ENCODE assay signal across 8 cellular contexts in genomic region chr7:149854611-149855367, GRCh38. TPM values are rescaled to one million over a fixed set of nuclear protein-coding genes. Genes with fewer than 3 reads are reported as not detected.
DNase-seq lines count a peak whose midpoint lies in the region; ATAC-seq, FAIRE-seq and TF ChIP-seq lines count a peak whose summit lies in the region.

No MANE protein-coding gene starts in this region.

- intact Hi-C loops in sciatic nerve (cut with DNase I), result no loop called here

- H2AFZ ChIP-seq in Karpas-422 (ENCODE audit: low read length), result no peak overlapping the region

- no peaks in the 10 kb centered on the region for H3K36me3 ChIP-seq in Karpas-422 (ENCODE audit: insufficient read depth, low read length)

- H3K4me3 ChIP-seq in foreskin fibroblast (ENCODE audit: low read depth in 1 of 2, low read length in 2 of 2), result no peak overlapping the region
- no peak overlapping the region for H3K4me3 ChIP-seq in Karpas-422 (ENCODE audit: low read length)

- in situ Hi-C loops in SK-MEL-5 (cut with HindIII; ENCODE audit: low pct_unique_long_range_greater_than_20kb, low sequenced_read_pairs), result no loop called here

- H3K9ac ChIP-seq in Karpas-422 (ENCODE audit: low read length), result no peak overlapping the region

- H3K9me2 ChIP-seq in Karpas-422 (replicated peaks; ENCODE audit: insufficient read depth, low read length), result no peaks in the 10 kb centered on the region

- H3K4me1 ChIP-seq in Karpas-422 (ENCODE audit: low read length), result no peaks in the 10 kb centered on the region

- no peaks in the 10 kb centered on the region for H3K27me3 ChIP-seq in Karpas-422 (ENCODE audit: low read length)

- ATAC-seq in sciatic nerve, result peak; percentile 80
- ATAC-seq in HG02610 (IDR thresholded peaks at IDR 0.05; ENCODE audit: unreplicated experiment), result no peak

- no peak for FAIRE-seq in GM19239 (lab: Jason Lieb, UNC)

- no peak overlapping the region for H3K4me2 ChIP-seq in Karpas-422 (ENCODE audit: low read depth, low read length, poor library complexity, severe bottlenecking)

- no peaks in the 10 kb centered on the region for H3K9me3 ChIP-seq in Karpas-422 (ENCODE audit: low read length)

- no peaks in the 10 kb centered on the region for H3K79me2 ChIP-seq in Karpas-422 (ENCODE audit: low read length)

- no peak for TF ChIP-seq CTCF in foreskin fibroblast (IDR thresholded peaks at IDR 0.05; ENCODE audit: low read depth, low read length)

- DNase-seq in D341Med (ENCODE audit: low spot score), result peak; percentile 87
- peak; percentile 82 for DNase-seq in M059J (ENCODE audit: low read depth)
- peak; percentile 71 for DNase-seq in SK-MEL-5 (ENCODE audit: low read depth, low spot score)
- DNase-seq in foreskin fibroblast, result peak; percentile 48 to 84
- DNase-seq in sciatic nerve (ENCODE audit: low spot score), result peak; percentile 64
- no peak for DNase-seq in Karpas-422
- DNase-seq in GM19239 (ENCODE audit: insufficient read length, low spot score), result no peak

- no peaks in the 10 kb centered on the region for H4K20me1 ChIP-seq in Karpas-422 (ENCODE audit: insufficient read depth, low read depth, low read length)

- no peak overlapping the region for H3K27ac ChIP-seq in Karpas-422 (ENCODE audit: low read length)

RNA-seq across cellular contexts. Expression of gene ZNF862, which starts 16.6 kb away (rescaled TPM):
- total RNA-seq in M059J (2014; rRNA removed; shearing (Covaris generic)), result 5.0 and 6.4 TPM in 2 replicates
- 3.8 and 6.0 TPM in 2 replicates for total RNA-seq in SK-MEL-5 (2014; rRNA removed; shearing (Covaris generic))
- 3.9 and 4.0 TPM in 2 replicates for polyA plus RNA-seq in SK-MEL-5 (2015; cell fraction: cytosol; rRNA removed)
- 79.5 and 83.2 TPM in 2 replicates for polyA plus RNA-seq in SK-MEL-5 (2015; cell fraction: nucleus; rRNA removed)
- total RNA-seq in sciatic nerve, result 34.1 TPM
- 9.2 and 12.2 TPM in 2 replicates for total RNA-seq in Karpas-422 (2014; rRNA removed; shearing (Covaris generic); ENCODE audit: low replicate concordance)

RNA-seq across cellular contexts. Expression of gene ATP6V0E2, which starts 19.0 kb away (rescaled TPM):
- total RNA-seq in M059J (2014; rRNA removed; shearing (Covaris generic)), result 76.4 and 76.6 TPM in 2 replicates
- 25.8 and 30.3 TPM in 2 replicates for total RNA-seq in SK-MEL-5 (2014; rRNA removed; shearing (Covaris generic))
- polyA plus RNA-seq in SK-MEL-5 (2015; cell fraction: cytosol; rRNA removed), result 105 and 126 TPM in 2 replicates
- polyA plus RNA-seq in SK-MEL-5 (2015; cell fraction: nucleus; rRNA removed), result 44.5 and 45.6 TPM in 2 replicates
- 34.8 TPM for total RNA-seq in sciatic nerve
- total RNA-seq in Karpas-422 (2014; rRNA removed; shearing (Covaris generic); ENCODE audit: low replicate concordance), result 14.1 and 17.7 TPM in 2 replicates

Comparison
In these comparisons a context has a peak if more than half of its experiments do, and no peak if none do; other contexts are left out.
1. DNase-seq: peak in D341Med (single experiment), M059J (single experiment), SK-MEL-5 (single experiment), foreskin fibroblast (2 of 2) and sciatic nerve (single experiment); none in Karpas-422 (single experiment) and GM19239 (single experiment).